ENCODE assay signal across 8 cellular contexts in the genomic region with DNA sequence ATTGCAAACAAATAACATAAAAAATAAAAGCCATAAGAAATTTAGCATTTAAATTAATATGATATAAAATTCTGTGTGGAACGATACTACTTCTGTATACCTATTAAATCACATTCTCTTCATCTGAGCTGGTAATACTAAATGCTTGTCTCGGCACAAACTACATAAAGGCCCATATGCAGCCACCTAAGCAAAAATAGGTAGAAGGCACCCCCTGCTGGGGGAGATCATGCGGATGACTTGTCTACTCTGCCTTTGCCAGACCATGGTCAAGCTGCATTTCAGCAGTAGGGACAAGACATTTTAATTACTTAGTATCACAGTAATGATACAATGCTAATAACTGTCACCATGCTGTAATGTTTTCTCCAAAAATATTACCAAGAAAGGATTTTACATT.
DNase-seq lines count a peak whose midpoint lies in the region; ATAC-seq and TF ChIP-seq lines count a peak whose summit lies in the region.

No MANE protein-coding gene starts in this region.

- ATAC-seq in GM21360 (IDR thresholded peaks at IDR 0.05; ENCODE audit: unreplicated experiment), result peak; percentile 54

- no peaks in the 10 kb centered on the region for H3K27me3 ChIP-seq in SJCRH30

- H3K4me3 ChIP-seq in SJCRH30, result no peak overlapping the region

- H3K9me3 ChIP-seq in SJCRH30 (replicated peaks), result no peaks in the 10 kb centered on the region

- H3K4me1 Mint-ChIP-seq in glutamatergic neuron (ENCODE audit: low read depth, unreplicated experiment) (peaks cover 3% of the 10 kb centered on the region), immature natural killer cell (no peaks in the 10 kb centered on the region)
- H3K4me1 Mint-ChIP-seq in activated T-helper 1 cell treated with anti-CD3 and anti-CD28 coated beads, Interleukin-12 subunit alpha, Interleukin-12 subunit beta, Interleukin-2, Interleukin-4 antibody, amounts not matched to agents 30 ng/mL and 10 ng/mL and 1 ng/mL, durations not matched to agents 14 hours and 24 hours and 36 hours (ENCODE audit: low read depth), result no peaks in the 10 kb centered on the region

- no peaks in the 10 kb centered on the region for H3K9me3 Mint-ChIP-seq in glutamatergic neuron (ENCODE audit: unreplicated experiment)
- H3K9me3 Mint-ChIP-seq in immature natural killer cell, result peaks cover 7 to 27% (median 10%) of the 10 kb centered on the region in 6 donors
- no peaks in the 10 kb centered on the region for H3K9me3 Mint-ChIP-seq in activated T-helper 1 cell treated with anti-CD3 and anti-CD28 coated beads, Interleukin-12 subunit alpha, Interleukin-12 subunit beta, Interleukin-2, Interleukin-4 antibody, amounts not matched to agents 30 ng/mL and 10 ng/mL and 1 ng/mL, durations not matched to agents 14 hours and 24 hours and 36 hours

- DNase-seq in COLO668 (lab: John Stamatoyannopoulos, UW; ENCODE audit: unreplicated experiment) (peak; percentile 74), NAMALWA (ENCODE audit: low spot score) (peak; percentile 79), SJCRH30 (peak; percentile 76 to 86), glutamatergic neuron (peak; percentile 88), putamen (ENCODE audit: low spot score) (peak; percentile 27), immature natural killer cell (no peak)
- DNase-seq in activated T-helper 1 cell treated with anti-CD3 and anti-CD28 coated beads, Interleukin-12 subunit alpha, Interleukin-12 subunit beta, Interleukin-2, Interleukin-4 antibody, amounts not matched to agents 30 ng/mL and 10 ng/mL and 1 ng/mL, durations not matched to agents 14 hours and 24 hours and 36 hours (ENCODE audit: low spot score), result no peak

- peaks cover 7% of the 10 kb centered on the region for H3K4me1 ChIP-seq in SJCRH30

- H3K36me3 Mint-ChIP-seq in glutamatergic neuron (ENCODE audit: unreplicated experiment) (no peaks in the 10 kb centered on the region), immature natural killer cell (no peaks in the 10 kb centered on the region)
- no peaks in the 10 kb centered on the region for H3K36me3 Mint-ChIP-seq in activated T-helper 1 cell treated with anti-CD3 and anti-CD28 coated beads, Interleukin-12 subunit alpha, Interleukin-12 subunit beta, Interleukin-2, Interleukin-4 antibody, amounts not matched to agents 30 ng/mL and 10 ng/mL and 1 ng/mL, durations not matched to agents 14 hours and 24 hours and 36 hours (ENCODE audit: low read depth)

- intact Hi-C loops in activated T-helper 1 cell treated with anti-CD3 and anti-CD28 coated beads, Interleukin-12 subunit alpha, Interleukin-12 subunit beta, Interleukin-2, Interleukin-4 antibody, amounts not matched to agents 30 ng/mL and 10 ng/mL and 1 ng/mL, durations not matched to agents 14 hours and 24 hours and 36 hours (cut with micrococcal nuclease), result no loop called here

- peak; percentile 73 for TF ChIP-seq CTCF in glutamatergic neuron (IDR thresholded peaks at IDR 0.05; ENCODE audit: partially characterized antibody, unreplicated experiment)

- no peak overlapping the region for H3K4me3 Mint-ChIP-seq in glutamatergic neuron (ENCODE audit: unreplicated experiment)
- H3K4me3 Mint-ChIP-seq in immature natural killer cell, result no peak overlapping the region
- no peak overlapping the region for H3K4me3 Mint-ChIP-seq in activated T-helper 1 cell treated with anti-CD3 and anti-CD28 coated beads, Interleukin-12 subunit alpha, Interleukin-12 subunit beta, Interleukin-2, Interleukin-4 antibody, amounts not matched to agents 30 ng/mL and 10 ng/mL and 1 ng/mL, durations not matched to agents 14 hours and 24 hours and 36 hours

- no peaks in the 10 kb centered on the region for H3K27me3 Mint-ChIP-seq in glutamatergic neuron (ENCODE audit: unreplicated experiment)
- H3K27me3 Mint-ChIP-seq in immature natural killer cell (ENCODE audit: low read depth in 3 of 3), result no peaks in the 10 kb centered on the region
- no peaks in the 10 kb centered on the region for H3K27me3 Mint-ChIP-seq in activated T-helper 1 cell treated with anti-CD3 and anti-CD28 coated beads, Interleukin-12 subunit alpha, Interleukin-12 subunit beta, Interleukin-2, Interleukin-4 antibody, amounts not matched to agents 30 ng/mL and 10 ng/mL and 1 ng/mL, durations not matched to agents 14 hours and 24 hours and 36 hours (ENCODE audit: insufficient read depth)

- H3K36me3 ChIP-seq in SJCRH30, result no peaks in the 10 kb centered on the region

- H3K27ac Mint-ChIP-seq in glutamatergic neuron (ENCODE audit: unreplicated experiment), result no peak overlapping the region
- H3K27ac Mint-ChIP-seq in immature natural killer cell, result no peak overlapping the region
- H3K27ac Mint-ChIP-seq in activated T-helper 1 cell treated with anti-CD3 and anti-CD28 coated beads, Interleukin-12 subunit alpha, Interleukin-12 subunit beta, Interleukin-2, Interleukin-4 antibody, amounts not matched to agents 30 ng/mL and 10 ng/mL and 1 ng/mL, durations not matched to agents 14 hours and 24 hours and 36 hours, result no peak overlapping the region

- H3K27ac ChIP-seq in SJCRH30, result no peak overlapping the region

Comparison
In these comparisons a context has a peak if more than half of its experiments do, and no peak if none do; other contexts are left out.
1. DNase-seq: peak in COLO668 (single experiment), NAMALWA (single experiment), SJCRH30 (2 of 2), glutamatergic neuron (single experiment) and putamen (single experiment); none in immature natural killer cell (0 of 3) and activated T-helper 1 cell treated with anti-CD3 and anti-CD28 coated beads, Interleukin-12 subunit alpha, Interleukin-12 subunit beta, Interleukin-2, Interleukin-4 antibody, amounts not matched to agents 30 ng/mL and 10 ng/mL and 1 ng/mL, durations not matched to agents 14 hours and 24 hours and 36 hours (single experiment).